In the genomic region with DNA sequence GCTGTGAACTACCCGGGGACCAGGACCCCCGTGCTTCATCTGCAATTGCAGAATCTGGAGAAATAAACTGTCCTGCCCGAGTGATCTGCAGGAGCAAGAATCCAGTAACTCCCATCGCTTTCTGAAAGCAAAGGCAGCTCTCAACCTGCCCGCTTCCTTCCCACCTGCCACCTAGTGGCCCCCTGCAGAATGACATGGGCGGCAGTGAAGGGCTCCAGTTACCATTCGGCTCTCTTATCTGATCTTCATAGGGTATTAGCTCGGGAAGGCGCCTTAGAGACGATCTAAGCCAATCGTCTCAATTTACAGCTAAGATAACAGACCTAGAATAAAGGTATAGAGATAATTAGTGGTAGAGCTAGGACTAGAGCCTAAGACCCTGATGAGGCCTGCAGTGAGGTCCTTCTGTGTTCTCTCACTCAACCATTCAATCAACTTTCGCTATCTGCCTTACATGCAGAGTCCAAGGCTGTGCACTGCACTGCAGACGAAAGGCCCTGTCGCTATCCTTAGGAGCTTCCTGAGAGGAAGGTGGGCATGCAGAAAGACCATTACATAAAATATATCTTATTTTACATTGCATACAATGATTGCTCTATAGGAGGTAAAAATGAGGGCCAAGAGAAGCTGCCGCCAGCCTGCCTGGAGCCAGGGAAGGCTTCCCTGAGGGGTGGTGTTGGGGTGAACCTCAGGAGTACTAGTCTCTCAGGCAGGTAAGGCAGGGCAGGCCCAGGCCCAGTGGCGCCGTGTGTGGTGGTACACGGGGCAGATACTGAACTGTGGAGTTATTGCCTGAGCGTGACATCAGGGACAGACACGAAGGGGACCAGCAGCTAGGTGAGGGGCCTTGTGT, we compare ENCODE assay signal across 8 cellular contexts. TPM values are rescaled to one million over a fixed set of nuclear protein-coding genes. Genes with fewer than 3 reads are reported as not detected.
DNase-seq lines count a peak whose midpoint lies in the region; ATAC-seq and TF ChIP-seq lines count a peak whose summit lies in the region.

No MANE protein-coding gene starts in this region.

- peak; percentile 94 for TF ChIP-seq CTCF in MM.1S (IDR thresholded peaks at IDR 0.05; ENCODE audit: low read length)
- TF ChIP-seq CTCF in foreskin keratinocyte (conservative IDR thresholded peaks at IDR 0.05), result peak; percentile 91
- peak; percentile 70 to 80 (median 71) for TF ChIP-seq CTCF in ovary (IDR thresholded peaks at IDR 0.05)
- peak; percentile 88 to 96 (median 91) for TF ChIP-seq CTCF in testis (IDR thresholded peaks at IDR 0.05)

- peaks cover 18 to 33% of the 10 kb centered on the region in 2 donors for H3K27me3 Mint-ChIP-seq in CD8-positive, alpha-beta memory T cell

- peak overlapping the region; percentile 87 for H2AFZ ChIP-seq in MM.1S (ENCODE audit: low read length)

- intact Hi-C loops in ovary (cut with DNase I), result loop anchor here (5.0 to 10.0 kb wide), 5 partner anchors 87 to 883 kb away; partner anchors contain the start of gene ECI2 (in 1 of the 4)
- intact Hi-C loops in testis (cut with DNase I; ENCODE audit: low total_unique reads), result loop anchor here (5.0 to 10.0 kb wide), 2 partner anchors 87 to 124 kb away; no protein-coding TSS in a partner anchor

- H3K9me2 ChIP-seq in MM.1S (replicated peaks; ENCODE audit: insufficient read depth, low read length), result no peaks in the 10 kb centered on the region

- peak overlapping the region in 3 of 8 donors; percentile 0 to 83 (median 75) for H3K27ac Mint-ChIP-seq in CD8-positive, alpha-beta memory T cell

- no peak overlapping the region for H3K4me3 ChIP-seq in CD8-positive, alpha-beta memory T cell (ENCODE audit: low read length)
- H3K4me3 ChIP-seq in MM.1S (ENCODE audit: low read length), result no peak overlapping the region
- no peak overlapping the region for H3K4me3 ChIP-seq in ovary
- H3K4me3 ChIP-seq in testis, result no peak overlapping the region

- H3K4me2 ChIP-seq in MM.1S (ENCODE audit: low read depth, low read length), result peak overlapping the region; percentile 71

- peaks cover 0 to 5% (median 0%) of the 10 kb centered on the region in 3 donors for H3K36me3 Mint-ChIP-seq in CD8-positive, alpha-beta memory T cell

- peaks cover 4% of the 10 kb centered on the region for H3K27me3 ChIP-seq in CD8-positive, alpha-beta memory T cell (ENCODE audit: insufficient read depth, low read length, poor library complexity, severe bottlenecking)
- H3K27me3 ChIP-seq in MM.1S (replicated peaks; ENCODE audit: insufficient read depth, low read length), result no peaks in the 10 kb centered on the region
- H3K27me3 ChIP-seq in foreskin keratinocyte, result peaks cover 7% of the 10 kb centered on the region
- no peaks in the 10 kb centered on the region for H3K27me3 ChIP-seq in ovary
- H3K27me3 ChIP-seq in testis, result no peaks in the 10 kb centered on the region

- no peaks in the 10 kb centered on the region for H4K20me1 ChIP-seq in MM.1S (ENCODE audit: insufficient read depth, low read length)

- H3K4me3 Mint-ChIP-seq in CD8-positive, alpha-beta memory T cell, result peak overlapping the region in 4 of 7 donors; percentile 2 to 71 (median 57)

- POLR2A ChIA-PET in CD8-positive, alpha-beta memory T cell (lab: Charles Lee), result interaction anchor here (1.4 to 1.9 kb wide), 2 partner anchors 90 to 94 kb away, joined by 4 to 5 read pairs; partner anchors contain the start of gene TUBB2A

- no peaks in the 10 kb centered on the region for H3K79me2 ChIP-seq in MM.1S (ENCODE audit: low read length)

- no peaks in the 10 kb centered on the region for H3K9me3 ChIP-seq in CD8-positive, alpha-beta memory T cell (ENCODE audit: low read length)
- H3K9me3 ChIP-seq in MM.1S (replicated peaks; ENCODE audit: insufficient read depth, low read length) (no peaks in the 10 kb centered on the region), ovary (no peaks in the 10 kb centered on the region), testis (no peaks in the 10 kb centered on the region)

- H3F3A ChIP-seq in MM.1S (ENCODE audit: insufficient read depth, low read length), result no peaks in the 10 kb centered on the region

- TF ChIP-seq EP300 in ovary (IDR thresholded peaks at IDR 0.05), result no peak

- H3K4me1 ChIP-seq in CD8-positive, alpha-beta memory T cell (ENCODE audit: insufficient read depth, low read length), result peaks cover 7% of the 10 kb centered on the region
- H3K4me1 ChIP-seq in MM.1S (ENCODE audit: low read length) (0 out of 2 replicates have a peak, but pooled peaks cover 3% of the 10 kb centered on the region), foreskin keratinocyte (peaks cover 3% of the 10 kb centered on the region), ovary (ENCODE audit: insufficient read depth) (peaks cover 3% of the 10 kb centered on the region), testis (peaks cover 5% of the 10 kb centered on the region)

- TF ChIP-seq POLR2A in ovary (IDR thresholded peaks at IDR 0.05), result no peak
- TF ChIP-seq POLR2A in testis (IDR thresholded peaks at IDR 0.05), result no peak

- peaks cover 0 to 2% (median 0%) of the 10 kb centered on the region in 5 donors for H3K9me3 Mint-ChIP-seq in CD8-positive, alpha-beta memory T cell

- CTCF ChIA-PET in CD8-positive, alpha-beta memory T cell (lab: Charles Lee), result interaction anchor here (0.7 to 4.1 kb wide), 28 partner anchors 8 to 769 kb away, joined by 3 to 35 read pairs (median 5); partner anchors contain the start of genes BPHL and TUBB2A

- no peak overlapping the region for H3K9ac ChIP-seq in MM.1S (ENCODE audit: low read length)

- 34 to 39% (median 35%) methylated on average over 20 of the region's 20 CpGs for WGBS in ovary, 3 donors
- WGBS in testis, 2 donors, result 28 to 29% methylated on average over 20 of the region's 20 CpGs

- no peak overlapping the region for H3K27ac ChIP-seq in CD8-positive, alpha-beta memory T cell (ENCODE audit: low read depth, low read length)
- H3K27ac ChIP-seq in MM.1S (ENCODE audit: low read length) (no peak overlapping the region), foreskin keratinocyte (no peak overlapping the region), ovary (no peak overlapping the region), testis (no peak overlapping the region)

- ATAC-seq in GM21529 (IDR thresholded peaks at IDR 0.05; ENCODE audit: unreplicated experiment) (peak; percentile 72), foreskin keratinocyte (peak; percentile 64)

- DNase-seq in CD8-positive, alpha-beta memory T cell, result peak; percentile 68 to 86 (median 72)
- peak; percentile 72 for DNase-seq in MM.1S
- DNase-seq in SHP77 (lab: John Stamatoyannopoulos, UW), result peak; percentile 50 to 62
- DNase-seq in activated T-helper 9 cell treated with anti-CD3 and anti-CD28 coated beads, Interleukin-2, amount 50 U/mL, for 16 hours (ENCODE audit: low read depth), result peak; percentile 67
- DNase-seq in foreskin keratinocyte, result peak in 1 of 2 donors; percentile 65
- peak; percentile 53 to 82 (median 77) for DNase-seq in ovary
- peak; percentile 78 for DNase-seq in testis

- no peaks in the 10 kb centered on the region for H3K36me3 ChIP-seq in CD8-positive, alpha-beta memory T cell (ENCODE audit: insufficient read depth, low read length)
- H3K36me3 ChIP-seq in MM.1S (replicated peaks; ENCODE audit: insufficient read depth, low read length) (no peaks in the 10 kb centered on the region), ovary (no peaks in the 10 kb centered on the region), testis (ENCODE audit: low read depth, missing control alignments) (no peaks in the 10 kb centered on the region)

- peaks cover 7 to 12% (median 11%) of the 10 kb centered on the region in 3 donors for H3K4me1 Mint-ChIP-seq in CD8-positive, alpha-beta memory T cell

RNA-seq across cellular contexts. Expression of gene PSMG4, which starts 7.1 kb away (rescaled TPM):
- 10 to 100 TPM; 24.4 to 25.2 TPM for total RNA-seq in CD8-positive, alpha-beta memory T cell
- polyA plus RNA-seq in CD8-positive, alpha-beta memory T cell, result 50.4 TPM
- total RNA-seq in foreskin keratinocyte, result 19.2 and 20.1 TPM in 2 replicates
- 25.1 and 32.0 TPM in 2 replicates for polyA plus RNA-seq in foreskin keratinocyte
- total RNA-seq in ovary, result 10 to 100 TPM; 13.9 to 24.3 (median 22.7) TPM
- 10 to 100 TPM in 1 of 2 donors, 1 to 10 TPM in 1; 8.5 to 34.8 TPM for polyA plus RNA-seq in ovary
- 10 to 100 TPM; 42.4 to 46.1 TPM for total RNA-seq in testis
- 23.1 TPM for polyA plus RNA-seq in testis (ENCODE audit: insufficient read depth, low read depth, low replicate concordance)

RNA-seq across cellular contexts. Expression of gene TUBB2B, which starts 24.2 kb away (rescaled TPM):
- total RNA-seq in CD8-positive, alpha-beta memory T cell, result under 1 TPM in 1 of 2 experiments, not detected in 1; 0.13 TPM
- polyA plus RNA-seq in CD8-positive, alpha-beta memory T cell, result 0.59 TPM
- total RNA-seq in foreskin keratinocyte, result 1.2 TPM in 1 of 2 replicates, not detected in the other
- polyA plus RNA-seq in foreskin keratinocyte, result 0.04 and 0.85 TPM in 2 replicates
- total RNA-seq in ovary, result 1 to 10 TPM in 5 of 7 donors, under 1 TPM in 2; 0.73 to 3.6 (median 1.7) TPM
- polyA plus RNA-seq in ovary, result under 1 TPM; 0.67 to 0.81 TPM
- 1 to 10 TPM; 1.6 to 2.2 TPM for total RNA-seq in testis
- 3.6 TPM for polyA plus RNA-seq in testis (ENCODE audit: insufficient read depth, low read depth, low replicate concordance)
